Comparison of ENCODE assay signal across 17 cellular contexts in genomic region chr14:35247777-35248475, GRCh38. TPM values are rescaled to one million over a fixed set of nuclear protein-coding genes. Genes with fewer than 3 reads are reported as not detected.
DNase-seq lines count a peak whose midpoint lies in the region; ATAC-seq and TF ChIP-seq lines count a peak whose summit lies in the region.
"Had no signal": no experiment of that assay in that cellular context is flagged by ENCODE, and none has a peak within 500 bp of the region (broad histone marks: within the 10 kb centered on the region; RNA-seq: fewer than 3 reads in every experiment).

No MANE protein-coding gene starts in this region.

- H3K4me2 ChIP-seq in DND-41 (ENCODE audit: insufficient read depth, low read length): no peak overlapping the region

- no peaks in the 10 kb centered on the region for H3K4me1 ChIP-seq in DND-41 (ENCODE audit: insufficient read depth, low read length)
- H3K4me1 ChIP-seq: colonic mucosa had no signal

- DNase-seq in DND-41: no peak
- no peak for DNase-seq in memory B cell (ENCODE audit: low spot score in 2 of 2)
- no peak for DNase-seq in activated naive CD4-positive, alpha-beta T cell treated with anti-CD3 and anti-CD28 coated beads, Interleukin-2, amount 50 U/mL, for 16 hours
- no peak for DNase-seq in activated CD8-positive, alpha-beta T cell treated with anti-CD3 and anti-CD28 coated beads, Interleukin-2, amount 10 ng/mL, durations not matched to agents 7 days and 5 days
- DNase-seq: activated CD8-positive, alpha-beta memory T cell treated with anti-CD3 and anti-CD28 coated beads for 24 hours; colonic mucosa; H7; NCI-H1092 treated with DMSO at 0.1 percent for 48 hours; NCI-H2171; NCI-H82; posterior cingulate gyrus; SW 1271 had no signal

- H3K36me3 Mint-ChIP-seq in activated T-helper 17 cell treated with anti-CD3 and anti-CD28 coated beads, Interleukin-2, amount 50 U/mL, for 72 hours (ENCODE audit: low read depth): no peaks in the 10 kb centered on the region
- peaks cover 14% of the 10 kb centered on the region for H3K36me3 Mint-ChIP-seq in memory B cell
- peaks cover 10% of the 10 kb centered on the region for H3K36me3 Mint-ChIP-seq in activated CD8-positive, alpha-beta T cell treated with anti-CD3 and anti-CD28 coated beads, Interleukin-2, amount 10 ng/mL, durations not matched to agents 7 days and 5 days (ENCODE audit: low read depth)

- no peaks in the 10 kb centered on the region for H4K20me1 ChIP-seq in DND-41 (ENCODE audit: insufficient read depth, low read length)

- no peak overlapping the region for H3K4me3 ChIP-seq in DND-41 (ENCODE audit: low read depth in 1 of 2, low read length in 2 of 2)
- H3K4me3 ChIP-seq: colonic mucosa had no signal

- POLR2A ChIA-PET in activated CD8-positive, alpha-beta T cell treated with anti-CD3 and anti-CD28 coated beads, Interleukin-2, amount 10 ng/mL, durations not matched to agents 7 days and 5 days (lab: Charles Lee): interaction anchor here (0.6 to 0.7 kb wide), 2 partner anchors 120 to 267 kb away, joined by 3 read pairs; no protein-coding TSS in a partner anchor

- H3K36me3 ChIP-seq in DND-41 (ENCODE audit: insufficient read depth, low read length): no peaks in the 10 kb centered on the region; the same call in 1 of the 2 replicates
- H3K36me3 ChIP-seq: colonic mucosa had no signal

- H3K27ac Mint-ChIP-seq in activated T-helper 17 cell treated with anti-CD3 and anti-CD28 coated beads, Interleukin-2, amount 50 U/mL, for 72 hours: peak overlapping the region; percentile 67
- H3K27ac Mint-ChIP-seq in memory B cell: peak overlapping the region; percentile 12
- H3K27ac Mint-ChIP-seq in activated CD8-positive, alpha-beta T cell treated with anti-CD3 and anti-CD28 coated beads, Interleukin-2, amount 10 ng/mL, durations not matched to agents 7 days and 5 days: no peak overlapping the region
- H3K27ac Mint-ChIP-seq: IgD-negative memory B cell had no signal

- CTCF ChIA-PET in activated CD8-positive, alpha-beta T cell treated with anti-CD3 and anti-CD28 coated beads, Interleukin-2, amount 10 ng/mL, durations not matched to agents 7 days and 5 days (lab: Charles Lee): interaction anchor here (0.6 to 1.2 kb wide), 3 partner anchors 15 to 19 kb away, joined by 3 to 4 read pairs (median 3); no protein-coding TSS in a partner anchor

- H3K9me3 Mint-ChIP-seq in activated T-helper 17 cell treated with anti-CD3 and anti-CD28 coated beads, Interleukin-2, amount 50 U/mL, for 72 hours: no peaks in the 10 kb centered on the region
- H3K9me3 Mint-ChIP-seq in memory B cell: no peaks in the 10 kb centered on the region
- H3K9me3 Mint-ChIP-seq in activated CD8-positive, alpha-beta T cell treated with anti-CD3 and anti-CD28 coated beads, Interleukin-2, amount 10 ng/mL, durations not matched to agents 7 days and 5 days (ENCODE audit: insufficient read depth): no peaks in the 10 kb centered on the region
- H3K9me3 Mint-ChIP-seq: IgD-negative memory B cell had no signal

- no peaks in the 10 kb centered on the region for H3K79me2 ChIP-seq in DND-41 (ENCODE audit: insufficient read depth, low read length)

- H3K9ac ChIP-seq in DND-41 (ENCODE audit: low read depth, low read length): no peak overlapping the region

- no peaks in the 10 kb centered on the region for H3K9me3 ChIP-seq in DND-41 (ENCODE audit: insufficient read depth, low read length, severe bottlenecking)
- H3K9me3 ChIP-seq: colonic mucosa had no signal

- H3K27me3 ChIP-seq in DND-41 (ENCODE audit: insufficient read depth, low read length, poor library complexity): no peaks in the 10 kb centered on the region
- H3K27me3 ChIP-seq: colonic mucosa had no signal

- TF ChIP-seq CTCF in DND-41 (IDR thresholded peaks at IDR 0.05; ENCODE audit: borderline replicate concordance, extremely low read depth, low read length, poor library complexity, severe bottlenecking): no peak

- peak; percentile 64 for ATAC-seq in DND-41 (ENCODE audit: insufficient read depth, low read depth)
- peak; percentile 57 for ATAC-seq in GM21529 (IDR thresholded peaks at IDR 0.05; ENCODE audit: unreplicated experiment)
- no peak for ATAC-seq in activated T-helper 17 cell treated with anti-CD3 and anti-CD28 coated beads, Interleukin-2, amount 50 U/mL, for 72 hours (replicated peaks)
- ATAC-seq in memory B cell (ENCODE audit: low read depth): no peak
- no peak for ATAC-seq in HG02970 (IDR thresholded peaks at IDR 0.05; ENCODE audit: low FRiP score, unreplicated experiment)
- no peak for ATAC-seq in activated CD8-positive, alpha-beta T cell treated with anti-CD3 and anti-CD28 coated beads, Interleukin-2, amount 10 ng/mL, durations not matched to agents 7 days and 5 days
- ATAC-seq in esophagus mucosa: no peak

- no peak overlapping the region for H3K27ac ChIP-seq in DND-41 (ENCODE audit: low read length)
- H3K27ac ChIP-seq: colonic mucosa had no signal

- H2AFZ ChIP-seq in DND-41 (ENCODE audit: low read depth, low read length): no peak overlapping the region

- no peak overlapping the region for H3K4me3 Mint-ChIP-seq in activated T-helper 17 cell treated with anti-CD3 and anti-CD28 coated beads, Interleukin-2, amount 50 U/mL, for 72 hours
- no peak overlapping the region for H3K4me3 Mint-ChIP-seq in memory B cell
- no peak overlapping the region for H3K4me3 Mint-ChIP-seq in activated CD8-positive, alpha-beta T cell treated with anti-CD3 and anti-CD28 coated beads, Interleukin-2, amount 10 ng/mL, durations not matched to agents 7 days and 5 days
- H3K4me3 Mint-ChIP-seq: IgD-negative memory B cell had no signal

- H3K27me3 Mint-ChIP-seq in activated T-helper 17 cell treated with anti-CD3 and anti-CD28 coated beads, Interleukin-2, amount 50 U/mL, for 72 hours: no peaks in the 10 kb centered on the region
- H3K27me3 Mint-ChIP-seq in memory B cell: no peaks in the 10 kb centered on the region
- no peaks in the 10 kb centered on the region for H3K27me3 Mint-ChIP-seq in activated CD8-positive, alpha-beta T cell treated with anti-CD3 and anti-CD28 coated beads, Interleukin-2, amount 10 ng/mL, durations not matched to agents 7 days and 5 days (ENCODE audit: low read depth)
- H3K27me3 Mint-ChIP-seq: IgD-negative memory B cell had no signal

- peaks cover 21% of the 10 kb centered on the region for H3K4me1 Mint-ChIP-seq in activated T-helper 17 cell treated with anti-CD3 and anti-CD28 coated beads, Interleukin-2, amount 50 U/mL, for 72 hours
- H3K4me1 Mint-ChIP-seq in memory B cell: peaks cover 4% of the 10 kb centered on the region
- peaks cover 22% of the 10 kb centered on the region for H3K4me1 Mint-ChIP-seq in activated CD8-positive, alpha-beta T cell treated with anti-CD3 and anti-CD28 coated beads, Interleukin-2, amount 10 ng/mL, durations not matched to agents 7 days and 5 days (ENCODE audit: low read depth)

RNA-seq across cellular contexts. Expression of gene PSMA6, which starts 44.3 kb away (rescaled TPM):
- 100 to 1,000 TPM; 295 to 386 TPM for total RNA-seq in activated T-helper 17 cell treated with anti-CD3 and anti-CD28 coated beads, Interleukin-2, amount 50 U/mL, for 72 hours
- 100 to 1,000 TPM; 266 to 269 TPM for total RNA-seq in activated CD8-positive, alpha-beta T cell treated with anti-CD3 and anti-CD28 coated beads, Interleukin-2, amount 10 ng/mL, durations not matched to agents 7 days and 5 days
- 188 TPM for total RNA-seq in esophagus mucosa

Comparison
In these comparisons a context has a peak if more than half of its experiments do, and no peak if none do; other contexts are left out.
1. ATAC-seq: peak in DND-41 (single experiment) and GM21529 (single experiment); none in activated T-helper 17 cell treated with anti-CD3 and anti-CD28 coated beads, Interleukin-2, amount 50 U/mL, for 72 hours (single experiment), memory B cell (single experiment), HG02970 (single experiment), activated CD8-positive, alpha-beta T cell treated with anti-CD3 and anti-CD28 coated beads, Interleukin-2, amount 10 ng/mL, durations not matched to agents 7 days and 5 days (single experiment) and esophagus mucosa (single experiment).